In genomic region chr18:57585421-57585820, GRCh38 we compare ENCODE assay signal across 8 cellular contexts. TPM values are rescaled to one million over a fixed set of nuclear protein-coding genes. Genes with fewer than 3 reads are reported as not detected.
A peak's percentile ranks its signal among the peaks of the same experiment; 100 is the strongest.
DNase-seq lines count a peak whose midpoint lies in the region; ATAC-seq, FAIRE-seq and TF ChIP-seq lines count a peak whose summit lies in the region.

No MANE protein-coding gene starts in this region.

- H3K4me1 ChIP-seq in small intestine (ENCODE audit: control insufficient read depth in 2 of 2, insufficient read depth in 1 of 2, low read depth in 1 of 2, low read length in 1 of 2): peaks cover 3 to 8% of the 10 kb centered on the region in 2 donors

- H3K9me3 ChIP-seq in WERI-Rb-1 (ENCODE audit: severe bottlenecking): no peaks in the 10 kb centered on the region
- H3K9me3 ChIP-seq in small intestine (ENCODE audit: control insufficient read depth, low read depth): no peaks in the 10 kb centered on the region

- 25 to 51% (median 42%) methylated on average over 9 of the region's 9 CpGs for WGBS in small intestine, 3 donors

- 0 out of 2 replicates have a peak, but pooled peaks cover 4% of the 10 kb centered on the region for H3K36me3 ChIP-seq in WERI-Rb-1
- H3K36me3 ChIP-seq in small intestine (ENCODE audit: control insufficient read depth in 2 of 2, insufficient read depth in 2 of 2, low read length in 2 of 2): no peaks in the 10 kb centered on the region

- TF ChIP-seq CTCF in WERI-Rb-1 (IDR thresholded peaks at IDR 0.05; ENCODE audit: low read depth, low read length): no peak

- ATAC-seq in HG03432 (IDR thresholded peaks at IDR 0.05; ENCODE audit: unreplicated experiment) (no peak), GM19467 (IDR thresholded peaks at IDR 0.05; ENCODE audit: unreplicated experiment) (no peak)

- FAIRE-seq in small intestine (lab: Jason Lieb, UNC): no peak

- peak; percentile 17 for DNase-seq in NCI-H1105 treated with DMSO at 0.1 percent for 48 hours (lab: John Stamatoyannopoulos, UW)
- no peak for DNase-seq in NCI-H1105 (lab: John Stamatoyannopoulos, UW)
- DNase-seq in WERI-Rb-1: no peak
- DNase-seq in globus pallidus (ENCODE audit: low spot score): peak; percentile 90
- DNase-seq in small intestine: peak; percentile 29
- DNase-seq in GDM1 (lab: John Stamatoyannopoulos, UW): no peak

- H3K27me3 ChIP-seq in WERI-Rb-1 (ENCODE audit: insufficient read depth, low read depth, severe bottlenecking): no peaks in the 10 kb centered on the region
- H3K27me3 ChIP-seq in small intestine (ENCODE audit: control insufficient read depth in 2 of 2, insufficient read depth in 2 of 2, low read length in 2 of 2): no peaks in the 10 kb centered on the region

- peak overlapping the region; percentile 89 for H3K4me3 ChIP-seq in WERI-Rb-1 (ENCODE audit: low read depth, low read length)
- peak overlapping the region in 1 of 2 donors; percentile 74 for H3K4me3 ChIP-seq in small intestine (ENCODE audit: low read depth in 1 of 2, low read length in 2 of 2)

- H3K27ac ChIP-seq in WERI-Rb-1: no peak overlapping the region
- H3K27ac ChIP-seq in small intestine (ENCODE audit: low read depth in 1 of 2, low read length in 1 of 2): no peak overlapping the region

RNA-seq across cellular contexts. Expression of gene FECH, which starts 1.1 kb away (rescaled TPM):
- polyA plus RNA-seq in small intestine: 1 to 10 TPM; 6.8 to 8.5 (median 7.8) TPM

RNA-seq across cellular contexts. Expression of gene NARS1, which starts 36.2 kb away (rescaled TPM):
- 100 to 1,000 TPM in 2 of 3 donors, 10 to 100 TPM in 1; 86.2 to 134 (median 110) TPM for polyA plus RNA-seq in small intestine

Comparison
In these comparisons a context has a peak if more than half of its experiments do, and no peak if none do; other contexts are left out.
1. DNase-seq: peak in NCI-H1105 treated with DMSO at 0.1 percent for 48 hours (single experiment), globus pallidus (single experiment) and small intestine (single experiment); none in NCI-H1105 (single experiment), WERI-Rb-1 (single experiment) and GDM1 (single experiment).